Comparison of ENCODE assay signal across 12 cellular contexts in genomic region chr18:23284629-23285028, GRCh38.
DNase-seq lines count a peak whose midpoint lies in the region; ATAC-seq and TF ChIP-seq lines count a peak whose summit lies in the region.
"Had no signal": no experiment of that assay in that cellular context is flagged by ENCODE, and none has a peak within 500 bp of the region (broad histone marks: within the 10 kb centered on the region; RNA-seq: fewer than 3 reads in every experiment).

No MANE protein-coding gene starts in this region.

- ATAC-seq in GM18861 (IDR thresholded peaks at IDR 0.05; ENCODE audit: unreplicated experiment) (peak; percentile 6), left lung (no peak), GM21737 (IDR thresholded peaks at IDR 0.05; ENCODE audit: unreplicated experiment) (no peak)
- ATAC-seq: psoas muscle had no signal

- DNase-seq in ACHN (peak; percentile 5), SJSA1 (ENCODE audit: low read depth in 1 of 2, low spot score in 2 of 2) (no peak), left lung (no peak), vagina (ENCODE audit: extremely low spot score in 2 of 2) (no peak)
- DNase-seq: kidney; NCI-H2029; psoas muscle; stimulated activated CD4-positive, alpha-beta T cell treated with anti-CD3 and anti-CD28 coated beads, Interleukin-4, amount 100 ng/mL, for 1 hour had no signal

- intact Hi-C loops in left lung (cut with DNase I) (no loop called here), vagina (cut with DNase I) (no loop called here)

- TF ChIP-seq POLR2A in vagina (IDR thresholded peaks at IDR 0.05), result no peak

- H3K36me3 ChIP-seq in SJSA1 (no peaks in the 10 kb centered on the region), iPS-18a (ENCODE audit: control insufficient read depth, low read depth, low read length) (no peaks in the 10 kb centered on the region), left lung (no peaks in the 10 kb centered on the region), vagina (no peaks in the 10 kb centered on the region)

- H3K27me3 ChIP-seq in SJSA1 (replicated peaks) (no peaks in the 10 kb centered on the region), iPS-18a (ENCODE audit: control insufficient read depth, insufficient read depth, low read length) (no peaks in the 10 kb centered on the region), left lung (no peaks in the 10 kb centered on the region), vagina (no peaks in the 10 kb centered on the region)

- peak overlapping the region; percentile 48 for H3K9ac ChIP-seq in iPS-18a (ENCODE audit: low read length)

- H3K27ac ChIP-seq in SJSA1 (peak overlapping the region; percentile 24; the same call in 1 of the 2 replicates), iPS-18a (ENCODE audit: low read length) (peak overlapping the region; percentile 88), left lung (no peak overlapping the region), vagina (no peak overlapping the region)
- H3K27ac ChIP-seq: C4-2B, psoas muscle had no signal

- TF ChIP-seq CTCF in left lung (IDR thresholded peaks at IDR 0.05) (no peak), vagina (IDR thresholded peaks at IDR 0.05) (no peak)

- H3K9me3 ChIP-seq in SJSA1 (replicated peaks) (no peaks in the 10 kb centered on the region; the same call in 1 of the 2 replicates), iPS-18a (ENCODE audit: control insufficient read depth, low read depth, low read length) (no peaks in the 10 kb centered on the region), left lung (no peaks in the 10 kb centered on the region), vagina (no peaks in the 10 kb centered on the region)
- H3K9me3 ChIP-seq: psoas muscle had no signal

- in situ Hi-C loops in ACHN (cut with HindIII; ENCODE audit: low pct_ligation_motif_present, low pct_unique_long_range_greater_than_20kb, low sequenced_read_pairs), result no loop called here

- no peak overlapping the region for H3K4me3 ChIP-seq in SJSA1
- H3K4me3 ChIP-seq in iPS-18a (ENCODE audit: low read length), result peak overlapping the region; percentile 30
- H3K4me3 ChIP-seq in left lung, result no peak overlapping the region
- no peak overlapping the region for H3K4me3 ChIP-seq in vagina
- H3K4me3 ChIP-seq: psoas muscle had no signal

- H3K4me1 ChIP-seq in SJSA1 (replicated peaks) (peaks cover 41% of the 10 kb centered on the region), iPS-18a (ENCODE audit: control insufficient read depth, low read depth, low read length) (peaks cover 34% of the 10 kb centered on the region), left lung (peaks cover 0 to 3% of the 10 kb centered on the region in 2 donors), vagina (no peaks in the 10 kb centered on the region)
- H3K4me1 ChIP-seq: psoas muscle had no signal

Comparison
In these comparisons a context has a peak if more than half of its experiments do, and no peak if none do; other contexts are left out.
1. H3K27ac ChIP-seq: peak in SJSA1 (single experiment) and iPS-18a (single experiment); none in left lung (0 of 2) and vagina (single experiment).